In the genomic region with DNA sequence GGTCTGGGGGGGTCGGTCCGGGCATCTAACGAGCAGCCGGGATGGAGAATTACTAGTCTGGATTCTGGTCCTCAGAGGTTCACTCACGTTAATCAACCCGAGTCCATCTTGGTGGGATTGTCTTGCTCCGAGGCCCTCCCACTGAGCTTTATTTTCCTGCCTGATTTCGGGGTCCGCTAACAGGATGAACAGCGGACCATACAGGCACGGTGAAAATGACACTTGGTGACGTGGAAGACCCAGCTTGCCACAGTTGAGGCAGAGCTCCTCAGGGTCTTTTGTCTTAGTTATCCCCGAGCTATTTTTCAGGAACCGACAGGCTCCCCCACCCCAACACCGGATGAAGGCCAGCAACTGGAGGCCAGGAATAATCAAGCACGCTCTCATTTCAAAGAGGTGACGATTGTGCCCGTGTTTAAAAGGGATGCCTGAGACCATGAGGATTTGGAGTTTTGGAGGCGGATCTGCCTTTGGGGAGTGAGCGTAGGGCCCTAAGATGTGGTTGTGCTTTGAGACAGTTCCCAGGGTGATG, we compare ENCODE assay signal across 1 cellular context.
TF ChIP-seq lines count a peak whose summit lies in the region.

No MANE protein-coding gene starts in this region.

TF ChIP-seq in SK-N-SH, 30 proteins besides CTCF, POLR2A, EP300 and RAD21 (continued from another document):
- TF ChIP-seq, protein P1, sequence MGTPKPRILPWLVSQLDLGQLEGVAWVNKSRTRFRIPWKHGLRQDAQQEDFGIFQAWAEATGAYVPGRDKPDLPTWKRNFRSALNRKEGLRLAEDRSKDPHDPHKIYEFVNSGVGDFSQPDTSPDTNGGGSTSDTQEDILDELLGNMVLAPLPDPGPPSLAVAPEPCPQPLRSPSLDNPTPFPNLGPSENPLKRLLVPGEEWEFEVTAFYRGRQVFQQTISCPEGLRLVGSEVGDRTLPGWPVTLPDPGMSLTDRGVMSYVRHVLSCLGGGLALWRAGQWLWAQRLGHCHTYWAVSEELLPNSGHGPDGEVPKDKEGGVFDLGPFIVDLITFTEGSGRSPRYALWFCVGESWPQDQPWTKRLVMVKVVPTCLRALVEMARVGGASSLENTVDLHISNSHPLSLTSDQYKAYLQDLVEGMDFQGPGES (IDR thresholded peaks at IDR 0.05; ENCODE audit: low read depth, low read length) = no peak
- TF ChIP-seq MAX (IDR thresholded peaks at IDR 0.05; ENCODE audit: low read depth) (no peak), FOXM1 (IDR thresholded peaks at IDR 0.05; ENCODE audit: low read depth) (no peak), TAF1 (IDR thresholded peaks at IDR 0.05; ENCODE audit: borderline replicate concordance, low read depth, low read length) (no peak), NRF1 (IDR thresholded peaks at IDR 0.05; ENCODE audit: low read depth, low read length) (no peak), EZH2phosphoT487 (IDR thresholded peaks at IDR 0.05; ENCODE audit: borderline replicate concordance, low read depth) (no peak), JUND (IDR thresholded peaks at IDR 0.05) (no peak), RCOR1 (IDR thresholded peaks at IDR 0.05; ENCODE audit: low read length) (no peak), SMC3 (IDR thresholded peaks at IDR 0.05; ENCODE audit: low read depth, low read length) (no peak)
TF ChIP-seq in SK-N-SH: peak in this region for 0.
